1 cellular context compared by ENCODE assay signal in genomic region chr21:43045165-43045939, GRCh38.
TF ChIP-seq lines count a peak whose summit lies in the region.

No MANE protein-coding gene starts in this region.

TF ChIP-seq in HepG2, 621 proteins besides CTCF, POLR2A, EP300 and RAD21:
- peak; percentile 9; the same call in 1 of the 2 replicates for TF ChIP-seq ZNF687 (CRISPR knock-in tag; IDR thresholded peaks at IDR 0.05)
